1 cellular context compared by ENCODE assay signal in the genomic region with DNA sequence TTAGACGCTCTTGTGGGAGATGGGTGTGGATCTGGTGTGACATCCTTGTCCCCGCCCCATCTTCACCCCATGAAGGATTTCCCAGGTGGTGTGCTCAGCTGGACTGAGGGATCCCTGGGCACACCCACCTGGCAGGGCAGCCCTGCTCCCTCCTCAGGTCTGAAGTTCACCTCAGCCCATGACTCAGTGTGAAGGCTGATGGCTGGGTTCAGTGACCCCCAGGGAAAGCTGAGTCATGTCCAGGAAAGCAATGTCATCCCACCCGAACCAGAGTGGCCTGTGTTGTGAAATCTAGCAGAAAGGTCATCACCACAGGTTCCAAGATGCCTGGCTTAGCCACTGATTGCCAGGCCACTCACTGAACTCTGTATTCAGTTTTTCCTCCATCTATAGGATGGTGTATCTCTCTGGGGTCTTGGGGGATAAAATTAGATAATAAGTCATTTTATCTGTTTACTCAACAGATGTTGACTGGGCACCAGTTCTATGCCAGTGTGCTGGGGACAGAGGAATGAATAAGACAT.
TF ChIP-seq lines count a peak whose summit lies in the region.

No MANE protein-coding gene starts in this region.

TF ChIP-seq in HepG2, 621 proteins besides CTCF, POLR2A, EP300 and RAD21 (continued from another document and continues in another):
- peak; percentile 98 for TF ChIP-seq NR2F6 (IDR thresholded peaks at IDR 0.05)
- peak; percentile 100 for TF ChIP-seq NR2F6 (CRISPR knock-in tag; IDR thresholded peaks at IDR 0.05)
- TF ChIP-seq GABPB1 (CRISPR knock-in tag; IDR thresholded peaks at IDR 0.05) = peak; percentile 73
- TF ChIP-seq SNAPC5 (CRISPR knock-in tag; IDR thresholded peaks at IDR 0.05; ENCODE audit: borderline replicate concordance) = no peak
- TF ChIP-seq MAFF (IDR thresholded peaks at IDR 0.05; ENCODE audit: low read depth, low read length) = peak; percentile 98
- no peak for TF ChIP-seq ZNF484 (CRISPR knock-in tag; IDR thresholded peaks at IDR 0.05; ENCODE audit: borderline replicate concordance, low read depth)
- no peak for TF ChIP-seq ZNF101 (CRISPR knock-in tag; IDR thresholded peaks at IDR 0.05; ENCODE audit: borderline replicate concordance, low read depth)
- peak; percentile 66; the same call in 1 of the 2 replicates for TF ChIP-seq ZMYM3 (CRISPR knock-in tag; IDR thresholded peaks at IDR 0.05)
- TF ChIP-seq, protein P1, sequence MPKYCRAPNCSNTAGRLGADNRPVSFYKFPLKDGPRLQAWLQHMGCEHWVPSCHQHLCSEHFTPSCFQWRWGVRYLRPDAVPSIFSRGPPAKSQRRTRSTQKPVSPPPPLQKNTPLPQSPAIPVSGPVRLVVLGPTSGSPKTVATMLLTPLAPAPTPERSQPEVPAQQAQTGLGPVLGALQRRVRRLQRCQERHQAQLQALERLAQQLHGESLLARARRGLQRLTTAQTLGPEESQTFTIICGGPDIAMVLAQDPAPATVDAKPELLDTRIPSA (CRISPR knock-in tag; IDR thresholded peaks at IDR 0.05; ENCODE audit: borderline replicate concordance) = no peak
- TF ChIP-seq ZNF75D (CRISPR knock-in tag; IDR thresholded peaks at IDR 0.05; ENCODE audit: borderline replicate concordance) = no peak
- peak; percentile 69; the same call in 1 of the 2 replicates for TF ChIP-seq KDM5B (CRISPR knock-in tag; IDR thresholded peaks at IDR 0.05; ENCODE audit: borderline replicate concordance)
- TF ChIP-seq ZHX1 (CRISPR knock-in tag; IDR thresholded peaks at IDR 0.05; ENCODE audit: low read depth) = no peak; the same call in 1 of the 2 replicates
- TF ChIP-seq, protein P2, sequence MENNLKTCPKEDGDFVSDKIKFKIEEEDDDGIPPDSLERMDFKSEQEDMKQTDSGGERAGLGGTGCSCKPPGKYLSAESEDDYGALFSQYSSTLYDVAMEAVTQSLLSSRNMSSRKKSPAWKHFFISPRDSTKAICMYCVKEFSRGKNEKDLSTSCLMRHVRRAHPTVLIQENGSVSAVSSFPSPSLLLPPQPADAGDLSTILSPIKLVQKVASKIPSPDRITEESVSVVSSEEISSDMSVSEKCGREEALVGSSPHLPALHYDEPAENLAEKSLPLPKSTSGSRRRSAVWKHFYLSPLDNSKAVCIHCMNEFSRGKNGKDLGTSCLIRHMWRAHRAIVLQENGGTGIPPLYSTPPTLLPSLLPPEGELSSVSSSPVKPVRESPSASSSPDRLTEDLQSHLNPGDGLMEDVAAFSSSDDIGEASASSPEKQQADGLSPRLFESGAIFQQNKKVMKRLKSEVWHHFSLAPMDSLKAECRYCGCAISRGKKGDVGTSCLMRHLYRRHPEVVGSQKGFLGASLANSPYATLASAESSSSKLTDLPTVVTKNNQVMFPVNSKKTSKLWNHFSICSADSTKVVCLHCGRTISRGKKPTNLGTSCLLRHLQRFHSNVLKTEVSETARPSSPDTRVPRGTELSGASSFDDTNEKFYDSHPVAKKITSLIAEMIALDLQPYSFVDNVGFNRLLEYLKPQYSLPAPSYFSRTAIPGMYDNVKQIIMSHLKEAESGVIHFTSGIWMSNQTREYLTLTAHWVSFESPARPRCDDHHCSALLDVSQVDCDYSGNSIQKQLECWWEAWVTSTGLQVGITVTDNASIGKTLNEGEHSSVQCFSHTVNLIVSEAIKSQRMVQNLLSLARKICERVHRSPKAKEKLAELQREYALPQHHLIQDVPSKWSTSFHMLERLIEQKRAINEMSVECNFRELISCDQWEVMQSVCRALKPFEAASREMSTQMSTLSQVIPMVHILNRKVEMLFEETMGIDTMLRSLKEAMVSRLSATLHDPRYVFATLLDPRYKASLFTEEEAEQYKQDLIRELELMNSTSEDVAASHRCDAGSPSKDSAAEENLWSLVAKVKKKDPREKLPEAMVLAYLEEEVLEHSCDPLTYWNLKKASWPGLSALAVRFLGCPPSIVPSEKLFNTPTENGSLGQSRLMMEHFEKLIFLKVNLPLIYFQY (CRISPR knock-in tag; IDR thresholded peaks at IDR 0.05; ENCODE audit: borderline replicate concordance) = peak; percentile 84; the same call in 1 of the 2 replicates
- TF ChIP-seq IRF1 (CRISPR knock-in tag; IDR thresholded peaks at IDR 0.05; ENCODE audit: low read depth) = no peak
- no peak for TF ChIP-seq SMAD9 (CRISPR knock-in tag; IDR thresholded peaks at IDR 0.05)
- no peak for TF ChIP-seq USF2 (IDR thresholded peaks at IDR 0.05; ENCODE audit: low read depth, low read length)
- no peak for TF ChIP-seq USF2 (CRISPR knock-in tag; IDR thresholded peaks at IDR 0.05; ENCODE audit: borderline replicate concordance)
- TF ChIP-seq, protein P3, sequence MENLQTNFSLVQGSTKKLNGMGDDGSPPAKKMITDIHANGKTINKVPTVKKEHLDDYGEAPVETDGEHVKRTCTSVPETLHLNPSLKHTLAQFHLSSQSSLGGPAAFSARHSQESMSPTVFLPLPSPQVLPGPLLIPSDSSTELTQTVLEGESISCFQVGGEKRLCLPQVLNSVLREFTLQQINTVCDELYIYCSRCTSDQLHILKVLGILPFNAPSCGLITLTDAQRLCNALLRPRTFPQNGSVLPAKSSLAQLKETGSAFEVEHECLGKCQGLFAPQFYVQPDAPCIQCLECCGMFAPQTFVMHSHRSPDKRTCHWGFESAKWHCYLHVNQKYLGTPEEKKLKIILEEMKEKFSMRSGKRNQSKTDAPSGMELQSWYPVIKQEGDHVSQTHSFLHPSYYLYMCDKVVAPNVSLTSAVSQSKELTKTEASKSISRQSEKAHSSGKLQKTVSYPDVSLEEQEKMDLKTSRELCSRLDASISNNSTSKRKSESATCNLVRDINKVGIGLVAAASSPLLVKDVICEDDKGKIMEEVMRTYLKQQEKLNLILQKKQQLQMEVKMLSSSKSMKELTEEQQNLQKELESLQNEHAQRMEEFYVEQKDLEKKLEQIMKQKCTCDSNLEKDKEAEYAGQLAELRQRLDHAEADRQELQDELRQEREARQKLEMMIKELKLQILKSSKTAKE (CRISPR knock-in tag; IDR thresholded peaks at IDR 0.05; ENCODE audit: borderline replicate concordance) = peak; percentile 96
- no peak for TF ChIP-seq MTF1 (CRISPR knock-in tag; IDR thresholded peaks at IDR 0.05)
- peak; percentile 98 to 99 for TF ChIP-seq NR2F1 (CRISPR knock-in tag; IDR thresholded peaks at IDR 0.05)
- no peak for TF ChIP-seq ZNF343 (CRISPR knock-in tag; IDR thresholded peaks at IDR 0.05)
- TF ChIP-seq TERF1 (CRISPR knock-in tag; IDR thresholded peaks at IDR 0.05) = no peak
- no peak for TF ChIP-seq ZNF382 (CRISPR knock-in tag; IDR thresholded peaks at IDR 0.05; ENCODE audit: borderline replicate concordance)
- TF ChIP-seq ATRX (CRISPR knock-in tag; IDR thresholded peaks at IDR 0.05; ENCODE audit: borderline replicate concordance) = no peak
- TF ChIP-seq BRF2 (CRISPR knock-in tag; IDR thresholded peaks at IDR 0.05) = no peak
- peak; percentile 84 for TF ChIP-seq ZBTB38 (CRISPR knock-in tag; IDR thresholded peaks at IDR 0.05)
- peak; percentile 70; the same call in 1 of the 2 replicates for TF ChIP-seq SIN3A (IDR thresholded peaks at IDR 0.05; ENCODE audit: borderline replicate concordance, low read depth, low read length)
- no peak for TF ChIP-seq JARID2 (CRISPR knock-in tag; IDR thresholded peaks at IDR 0.05; ENCODE audit: insufficient replicate concordance)
- TF ChIP-seq ZBTB7B (CRISPR knock-in tag; IDR thresholded peaks at IDR 0.05) = peak; percentile 94
- no peak for TF ChIP-seq KMT2B (CRISPR knock-in tag; IDR thresholded peaks at IDR 0.05)
- TF ChIP-seq ZNF670 (CRISPR knock-in tag; IDR thresholded peaks at IDR 0.05; ENCODE audit: borderline replicate concordance) = peak; percentile 51; the same call in 1 of the 2 replicates
- no peak for TF ChIP-seq IKZF4 (CRISPR knock-in tag; IDR thresholded peaks at IDR 0.05; ENCODE audit: borderline replicate concordance, low read depth, not compliant biosample characterization)
- TF ChIP-seq RBFOX2 (IDR thresholded peaks at IDR 0.05; ENCODE audit: low read depth, low read length) = no peak
- peak; percentile 60; the same call in 1 of the 2 replicates for TF ChIP-seq SALL2 (CRISPR knock-in tag; IDR thresholded peaks at IDR 0.05)
- TF ChIP-seq HIVEP1 (CRISPR knock-in tag; IDR thresholded peaks at IDR 0.05) = peak; percentile 100
- TF ChIP-seq FOXC1 (CRISPR knock-in tag; IDR thresholded peaks at IDR 0.05; ENCODE audit: borderline replicate concordance) = peak; percentile 69; the same call in 1 of the 2 replicates
- TF ChIP-seq RAD51 (IDR thresholded peaks at IDR 0.05; ENCODE audit: borderline replicate concordance) = no peak
- TF ChIP-seq GPN1 (CRISPR knock-in tag; IDR thresholded peaks at IDR 0.05; ENCODE audit: borderline replicate concordance) = no peak
- TF ChIP-seq ZNF264 (CRISPR knock-in tag; IDR thresholded peaks at IDR 0.05) = peak; percentile 81
- no peak for TF ChIP-seq ELF4 (CRISPR knock-in tag; IDR thresholded peaks at IDR 0.05; ENCODE audit: borderline replicate concordance)
- TF ChIP-seq, protein P4, sequence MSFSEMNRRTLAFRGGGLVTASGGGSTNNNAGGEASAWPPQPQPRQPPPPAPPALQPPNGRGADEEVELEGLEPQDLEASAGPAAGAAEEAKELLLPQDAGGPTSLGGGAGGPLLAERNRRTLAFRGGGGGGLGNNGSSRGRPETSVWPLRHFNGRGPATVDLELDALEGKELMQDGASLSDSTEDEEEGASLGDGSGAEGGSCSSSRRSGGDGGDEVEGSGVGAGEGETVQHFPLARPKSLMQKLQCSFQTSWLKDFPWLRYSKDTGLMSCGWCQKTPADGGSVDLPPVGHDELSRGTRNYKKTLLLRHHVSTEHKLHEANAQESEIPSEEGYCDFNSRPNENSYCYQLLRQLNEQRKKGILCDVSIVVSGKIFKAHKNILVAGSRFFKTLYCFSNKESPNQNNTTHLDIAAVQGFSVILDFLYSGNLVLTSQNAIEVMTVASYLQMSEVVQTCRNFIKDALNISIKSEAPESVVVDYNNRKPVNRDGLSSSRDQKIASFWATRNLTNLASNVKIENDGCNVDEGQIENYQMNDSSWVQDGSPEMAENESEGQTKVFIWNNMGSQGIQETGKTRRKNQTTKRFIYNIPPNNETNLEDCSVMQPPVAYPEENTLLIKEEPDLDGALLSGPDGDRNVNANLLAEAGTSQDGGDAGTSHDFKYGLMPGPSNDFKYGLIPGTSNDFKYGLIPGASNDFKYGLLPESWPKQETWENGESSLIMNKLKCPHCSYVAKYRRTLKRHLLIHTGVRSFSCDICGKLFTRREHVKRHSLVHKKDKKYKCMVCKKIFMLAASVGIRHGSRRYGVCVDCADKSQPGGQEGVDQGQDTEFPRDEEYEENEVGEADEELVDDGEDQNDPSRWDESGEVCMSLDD (CRISPR knock-in tag; IDR thresholded peaks at IDR 0.05; ENCODE audit: borderline replicate concordance) = no peak; the same call in 1 of the 2 replicates
